ENCODE assay signal across 2 cellular contexts in genomic region chr7:6399351-6399750, GRCh38.
TF ChIP-seq lines count a peak whose summit lies in the region.

No MANE protein-coding gene starts in this region.

TF ChIP-seq in SK-N-SH treated with all-trans-retinoic acid at 6 μM for 48 hours, 23 proteins besides CTCF, POLR2A, EP300 and RAD21:
- TF ChIP-seq CSDC2 (CRISPR knock-in tag; IDR thresholded peaks at IDR 0.05), result no peak
- no peak for TF ChIP-seq CREB5 (CRISPR knock-in tag; IDR thresholded peaks at IDR 0.05; ENCODE audit: low read depth)
- TF ChIP-seq CSRNP3 (CRISPR knock-in tag; IDR thresholded peaks at IDR 0.05), result no peak
- no peak for TF ChIP-seq TSHZ2 (CRISPR knock-in tag; IDR thresholded peaks at IDR 0.05)
- no peak for TF ChIP-seq GLIS3 (CRISPR knock-in tag; IDR thresholded peaks at IDR 0.05)
- no peak for TF ChIP-seq SNAI2 (CRISPR knock-in tag; IDR thresholded peaks at IDR 0.05)
- no peak for TF ChIP-seq ZNF565 (CRISPR knock-in tag; conservative IDR thresholded peaks at IDR 0.05; ENCODE audit: low read depth)
- no peak for TF ChIP-seq ZFP3 (CRISPR knock-in tag; IDR thresholded peaks at IDR 0.05)
- no peak for TF ChIP-seq OSR1 (CRISPR knock-in tag; IDR thresholded peaks at IDR 0.05)
- no peak for TF ChIP-seq TCF4 (CRISPR knock-in tag; IDR thresholded peaks at IDR 0.05; ENCODE audit: borderline replicate concordance)
- TF ChIP-seq ESRRG (CRISPR knock-in tag; IDR thresholded peaks at IDR 0.05), result no peak
- TF ChIP-seq ISL1 (CRISPR knock-in tag; IDR thresholded peaks at IDR 0.05), result no peak
- no peak for TF ChIP-seq PATZ1 (CRISPR knock-in tag; IDR thresholded peaks at IDR 0.05; ENCODE audit: borderline replicate concordance)
- no peak for TF ChIP-seq BACH2 (CRISPR knock-in tag; IDR thresholded peaks at IDR 0.05; ENCODE audit: borderline replicate concordance)
- no peak for TF ChIP-seq TOX (CRISPR knock-in tag; IDR thresholded peaks at IDR 0.05; ENCODE audit: borderline replicate concordance)
- TF ChIP-seq POU6F1 (CRISPR knock-in tag; IDR thresholded peaks at IDR 0.05; ENCODE audit: borderline replicate concordance, low read depth), result no peak
- no peak for TF ChIP-seq ZNF70 (CRISPR knock-in tag; IDR thresholded peaks at IDR 0.05)
- no peak for TF ChIP-seq ARNTL (CRISPR knock-in tag; IDR thresholded peaks at IDR 0.05; ENCODE audit: borderline replicate concordance, low read depth)

TF ChIP-seq in SK-N-SH, 30 proteins besides CTCF, POLR2A, EP300 and RAD21:
- TF ChIP-seq JUND (IDR thresholded peaks at IDR 0.05) (no peak), ELF1 (IDR thresholded peaks at IDR 0.05) (no peak), NRF1 (IDR thresholded peaks at IDR 0.05; ENCODE audit: low read depth, low read length) (no peak), POLR2AphosphoS5 (IDR thresholded peaks at IDR 0.05; ENCODE audit: low read depth, low read length) (no peak)
